ENCODE assay signal across 31 cellular contexts in the genomic region with DNA sequence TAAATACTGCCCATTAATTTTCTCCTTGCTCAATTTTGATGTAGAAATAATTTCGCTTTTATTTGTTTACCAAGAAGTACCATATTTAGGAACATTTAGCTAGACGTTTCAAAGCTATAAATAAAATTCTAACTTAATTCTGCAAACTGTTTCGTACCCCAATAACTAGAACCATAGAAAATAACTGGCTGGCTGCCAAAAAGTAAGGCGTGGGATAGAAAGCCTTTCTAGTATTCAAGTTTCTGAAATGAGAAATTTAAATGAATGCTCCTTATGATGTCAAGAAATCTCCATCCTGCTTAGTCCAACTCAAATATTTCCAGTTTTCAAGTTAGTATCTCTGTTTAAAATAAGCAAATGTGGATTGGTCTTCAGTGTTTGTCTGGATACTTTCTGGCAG.
"Had no signal": no experiment of that assay in that cellular context is flagged by ENCODE, and none has a peak within 500 bp of the region (broad histone marks: within the 10 kb centered on the region; RNA-seq: fewer than 3 reads in every experiment).

No MANE protein-coding gene starts in this region.

- H3K27ac Mint-ChIP-seq: naive thymus-derived CD4-positive, alpha-beta T cell; natural killer cell; nephron; neural progenitor cell; progenitor cell of endocrine pancreas; stimulated activated memory B cell treated with anti-CD40 and anti-IgM and Interleukin-4, amounts not matched to agents 10 μg/mL and 1 μg/mL and 100 μg/mL, for 72 hours; stimulated activated naive CD8-positive, alpha-beta T cell treated with anti-CD3 and anti-CD28 coated beads, Interleukin-15, amount 100 ng/mL, for 72 hours; type B pancreatic cell had no signal

- H3K79me2 ChIP-seq: parathyroid adenoma had no signal

- H3K4me2 ChIP-seq: neural progenitor cell had no signal

- H3K9me3 ChIP-seq: ovary, psoas muscle, sigmoid colon, spleen, suprapubic skin, testis, tibial artery, transverse colon, upper lobe of right lung, uterus had no signal

- FAIRE-seq: small intestine had no signal

- H3K4me1 Mint-ChIP-seq: natural killer cell; nephron; stimulated activated naive CD8-positive, alpha-beta T cell treated with anti-CD3 and anti-CD28 coated beads, Interleukin-15, amount 100 ng/mL, for 72 hours had no signal

- H3K4me1 ChIP-seq: parathyroid adenoma, psoas muscle, testis, tibial artery, upper lobe of right lung, uterus had no signal

- H3K27me3 ChIP-seq: neural progenitor cell, ovary, sigmoid colon, testis, tibial artery, uterus had no signal

- H3K4me3 Mint-ChIP-seq: naive thymus-derived CD4-positive, alpha-beta T cell; natural killer cell; nephron; neural progenitor cell; stimulated activated memory B cell treated with anti-CD40 and anti-IgM and Interleukin-4, amounts not matched to agents 10 μg/mL and 1 μg/mL and 100 μg/mL, for 72 hours; stimulated activated naive CD8-positive, alpha-beta T cell treated with anti-CD3 and anti-CD28 coated beads, Interleukin-15, amount 100 ng/mL, for 72 hours; type B pancreatic cell had no signal

- H2AFZ ChIP-seq: neural progenitor cell, parathyroid adenoma had no signal

- H3K36me3 ChIP-seq: neural progenitor cell, ovary, sigmoid colon, spleen, suprapubic skin, tibial artery, transverse colon, upper lobe of right lung, uterus had no signal

- H3K9ac ChIP-seq: neural progenitor cell, parathyroid adenoma had no signal

- DNase-seq: naive thymus-derived CD4-positive, alpha-beta T cell; natural killer cell; occipital lobe; ovary; posterior cingulate gyrus; psoas muscle; right cardiac atrium; sigmoid colon; small intestine; spleen; stimulated activated CD4-positive, alpha-beta T cell treated with anti-CD3 and anti-CD28 coated beads, Interleukin-12 subunit alpha, Interleukin-12 subunit beta, amount 100 ng/mL, for 4 hours; stimulated activated CD4-positive, alpha-beta T cell treated with anti-CD3 and anti-CD28 coated beads, Interleukin-1b, Interleukin-23, amount 100 ng/mL, for 48 hours; stimulated activated CD4-positive, alpha-beta T cell treated with anti-CD3 and anti-CD28 coated beads, Interleukin-4, amount 100 ng/mL, for 1 hour; stimulated activated CD4-positive, alpha-beta T cell treated with anti-CD3 and anti-CD28 coated beads, Interleukin-4, amount 100 ng/mL, for 4 hours; stimulated activated CD8-positive, alpha-beta memory T cell treated with anti-CD3 and anti-CD28 coated beads, Interleukin-4, amount 100 ng/mL, for 48 hours; stimulated activated naive CD4-positive, alpha-beta T cell; stimulated activated naive CD8-positive, alpha-beta T cell treated with anti-CD3 and anti-CD28 coated beads, Interleukin-15, amount 100 ng/mL, for 72 hours; stimulated activated naive CD8-positive, alpha-beta T cell treated with anti-CD3 and anti-CD28 coated beads, Interleukin-15, Interleukin-2, amounts not matched to agents 100 U/mL and 50 U/mL, for 24 hours; substantia nigra; testis; tibial artery; transverse colon; upper lobe of right lung; uterus had no signal

- H3K9me3 Mint-ChIP-seq: naive thymus-derived CD4-positive, alpha-beta T cell; nephron; neural progenitor cell; stimulated activated memory B cell treated with anti-CD40 and anti-IgM and Interleukin-4, amounts not matched to agents 10 μg/mL and 1 μg/mL and 100 μg/mL, for 72 hours; stimulated activated naive CD8-positive, alpha-beta T cell treated with anti-CD3 and anti-CD28 coated beads, Interleukin-15, amount 100 ng/mL, for 72 hours; type B pancreatic cell had no signal

- H3K4me3 ChIP-seq: neural progenitor cell, ovary, psoas muscle, sigmoid colon, spleen, suprapubic skin, testis, tibial artery, transverse colon, upper lobe of right lung, uterus had no signal

- ATAC-seq: naive thymus-derived CD4-positive, alpha-beta T cell; natural killer cell; psoas muscle; right cardiac atrium; stimulated activated memory B cell treated with anti-CD40 and anti-IgM and Interleukin-4, amounts not matched to agents 10 μg/mL and 1 μg/mL and 100 μg/mL, for 72 hours; stimulated activated naive CD8-positive, alpha-beta T cell treated with anti-CD3 and anti-CD28 coated beads, Interleukin-15, amount 100 ng/mL, for 72 hours; stimulated activated naive CD8-positive, alpha-beta T cell treated with anti-CD3 and anti-CD28 coated beads, Interleukin-15, Interleukin-2, amounts not matched to agents 100 U/mL and 50 U/mL, for 24 hours; upper lobe of right lung had no signal

- H3K27ac ChIP-seq: neural progenitor cell, ovary, parathyroid adenoma, psoas muscle, spleen, suprapubic skin, testis, tibial artery, transverse colon, upper lobe of right lung, uterus had no signal

- H3K36me3 Mint-ChIP-seq: naive thymus-derived CD4-positive, alpha-beta T cell; natural killer cell; neural progenitor cell; stimulated activated memory B cell treated with anti-CD40 and anti-IgM and Interleukin-4, amounts not matched to agents 10 μg/mL and 1 μg/mL and 100 μg/mL, for 72 hours; type B pancreatic cell had no signal
